Comparison of ENCODE assay signal across 19 cellular contexts in the genomic region with DNA sequence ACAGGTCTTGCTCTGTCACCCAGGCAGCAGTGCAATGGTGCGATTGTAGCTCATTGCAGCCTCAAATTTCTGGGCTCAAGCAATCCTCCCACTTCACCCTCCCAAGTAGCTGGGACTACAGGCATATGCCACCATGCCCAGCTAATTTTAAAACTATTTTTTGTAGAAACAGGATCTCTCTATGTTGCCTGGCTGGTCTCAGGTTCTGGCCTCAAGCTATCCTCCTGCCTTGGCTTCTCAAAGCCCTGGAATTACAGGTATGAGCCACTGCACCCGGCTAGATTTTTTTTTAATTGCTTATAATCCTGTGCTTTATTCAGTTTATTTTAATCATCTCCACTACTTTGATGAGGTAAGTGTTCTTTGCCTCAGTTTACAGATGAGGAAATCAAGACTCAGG.
DNase-seq lines count a peak whose midpoint lies in the region; ATAC-seq and TF ChIP-seq lines count a peak whose summit lies in the region.
"Had no signal": no experiment of that assay in that cellular context is flagged by ENCODE, and none has a peak within 500 bp of the region (broad histone marks: within the 10 kb centered on the region; RNA-seq: fewer than 3 reads in every experiment).

No MANE protein-coding gene starts in this region.

- no peak overlapping the region for H2AFZ ChIP-seq in trophoblast cell (ENCODE audit: insufficient read depth, low read length, poor library complexity)

- no peaks in the 10 kb centered on the region for H3K9me3 Mint-ChIP-seq in chondrocyte (ENCODE audit: low read depth)
- H3K9me3 Mint-ChIP-seq: CD4-positive, alpha-beta T cell; CD8-positive, alpha-beta T cell had no signal

- ATAC-seq in Right ventricle myocardium superior (ENCODE audit: poor library complexity): no peak
- no peak for ATAC-seq in right lobe of liver
- ATAC-seq in T-helper 17 cell: no peak
- ATAC-seq: CD8-positive, alpha-beta T cell had no signal

- no peak overlapping the region for H3K9ac ChIP-seq in trophoblast cell (ENCODE audit: low read length)
- H3K9ac ChIP-seq: BLaER1 treated with 17β-estradiol and CSF1 and Interleukin-3, amounts not matched to agents 10 nM and 100 nM had no signal

- WGBS in trophoblast cell (ENCODE audit: extremely low coverage, insufficient coverage, insufficient read length): no CpG with 5 or more reads among the region's 2 CpGs
- WGBS in right lobe of liver (ENCODE audit: insufficient coverage, low coverage, low lambda C conversion rate, missing lambda C conversion rate): 100% methylated on average over 2 of the region's 2 CpGs

- intact Hi-C loops in Right ventricle myocardium superior (cut with DNase I): no loop called here
- intact Hi-C loops in right lobe of liver (cut with DNase I): no loop called here

- peak overlapping the region; percentile 84 for H3K27ac ChIP-seq in cardiac muscle cell
- no peak overlapping the region for H3K27ac ChIP-seq in trophoblast cell (ENCODE audit: low read depth, low read length)
- no peak overlapping the region for H3K27ac ChIP-seq in right lobe of liver
- H3K27ac ChIP-seq: 22Rv1; A549; BLaER1 treated with 17β-estradiol and CSF1 and Interleukin-3, amounts not matched to agents 10 nM and 100 nM; C4-2B had no signal

- no peak overlapping the region for H4K91ac ChIP-seq in trophoblast cell (ENCODE audit: low read depth, low read length)

- H2BK120ac ChIP-seq in trophoblast cell (ENCODE audit: insufficient read depth, low read length, poor library complexity): no peak overlapping the region

- H3K4me3 Mint-ChIP-seq in T-helper 17 cell (no peak overlapping the region), chondrocyte (ENCODE audit: unreplicated experiment) (no peak overlapping the region)
- H3K4me3 Mint-ChIP-seq: B cell; CD4-positive, alpha-beta T cell; CD8-positive, alpha-beta T cell had no signal

- no peak overlapping the region for H2BK12ac ChIP-seq in trophoblast cell (ENCODE audit: low read length)

- H3K27ac Mint-ChIP-seq in T-helper 17 cell (no peak overlapping the region), chondrocyte (ENCODE audit: unreplicated experiment) (no peak overlapping the region)
- H3K27ac Mint-ChIP-seq: B cell; CD4-positive, alpha-beta T cell; CD8-positive, alpha-beta T cell had no signal

- H3K36me3 Mint-ChIP-seq in T-helper 17 cell (ENCODE audit: low read depth) (no peaks in the 10 kb centered on the region), chondrocyte (ENCODE audit: low read depth) (no peaks in the 10 kb centered on the region)
- H3K36me3 Mint-ChIP-seq: CD8-positive, alpha-beta T cell had no signal

- H3K23ac ChIP-seq in trophoblast cell (ENCODE audit: low read length): no peak overlapping the region

- H3K79me1 ChIP-seq in trophoblast cell (ENCODE audit: low read length): peaks cover 5% of the 10 kb centered on the region

- H3K4me3 ChIP-seq in cardiac muscle cell: no peak overlapping the region
- H3K4me3 ChIP-seq in epithelial cell of esophagus (ENCODE audit: low read length): no peak overlapping the region
- H3K4me3 ChIP-seq in trophoblast cell (ENCODE audit: low read depth, low read length): no peak overlapping the region
- no peak overlapping the region for H3K4me3 ChIP-seq in right lobe of liver
- H3K4me3 ChIP-seq: A549; BLaER1 treated with 17β-estradiol and CSF1 and Interleukin-3, amounts not matched to agents 10 nM and 100 nM had no signal

- no peak for TF ChIP-seq POLR2A in right lobe of liver (IDR thresholded peaks at IDR 0.05)

- H3K27me3 ChIP-seq in cardiac muscle cell (no peaks in the 10 kb centered on the region), trophoblast cell (ENCODE audit: insufficient read depth, low read length) (no peaks in the 10 kb centered on the region), right lobe of liver (no peaks in the 10 kb centered on the region)
- H3K27me3 ChIP-seq: BLaER1 treated with 17β-estradiol and CSF1 and Interleukin-3, amounts not matched to agents 10 nM and 100 nM had no signal

- no peak overlapping the region for H4K12ac ChIP-seq in trophoblast cell (ENCODE audit: low read depth, low read length)

- H3K4me2 ChIP-seq in trophoblast cell (ENCODE audit: low read length): no peak overlapping the region
- H3K4me2 ChIP-seq: A549; BLaER1 treated with 17β-estradiol and CSF1 and Interleukin-3, amounts not matched to agents 10 nM and 100 nM had no signal

- H3K4me1 Mint-ChIP-seq in T-helper 17 cell (peaks cover 5% of the 10 kb centered on the region), chondrocyte (ENCODE audit: low read depth) (no peaks in the 10 kb centered on the region)

- TF ChIP-seq CTCF in cardiac muscle cell (IDR thresholded peaks at IDR 0.05; ENCODE audit: low read depth, low read length): no peak
- no peak for TF ChIP-seq CTCF in epithelial cell of esophagus (IDR thresholded peaks at IDR 0.05; ENCODE audit: insufficient read depth, low read depth, low read length, missing control alignments)
- no peak for TF ChIP-seq CTCF in right lobe of liver (IDR thresholded peaks at IDR 0.05)
- TF ChIP-seq CTCF in chondrocyte (IDR thresholded peaks at IDR 0.05): no peak

- H3K36me3 ChIP-seq in cardiac muscle cell (no peaks in the 10 kb centered on the region), trophoblast cell (ENCODE audit: control insufficient read depth in 1 of 2, insufficient read depth in 2 of 2, low read length in 2 of 2) (no peaks in the 10 kb centered on the region), right lobe of liver (no peaks in the 10 kb centered on the region)
- H3K36me3 ChIP-seq: BLaER1 treated with 17β-estradiol and CSF1 and Interleukin-3, amounts not matched to agents 10 nM and 100 nM had no signal

- H3K4ac ChIP-seq in trophoblast cell (ENCODE audit: low read depth, low read length): no peak overlapping the region

- no peak overlapping the region for H3K14ac ChIP-seq in trophoblast cell (ENCODE audit: low read length)

- H3K79me2 ChIP-seq in trophoblast cell (ENCODE audit: control insufficient read depth, insufficient read depth, low read length, poor library complexity): peaks cover 2% of the 10 kb centered on the region

- H3K4me1 ChIP-seq in cardiac muscle cell (ENCODE audit: low read depth) (peaks cover 39% of the 10 kb centered on the region), trophoblast cell (ENCODE audit: control insufficient read depth in 1 of 2, insufficient read depth in 2 of 2, low read length in 2 of 2) (peaks cover 8 to 11% of the 10 kb centered on the region in 2 experiments), right lobe of liver (peaks cover 0 to 4% (median 0%) of the 10 kb centered on the region in 4 donors)
- H3K4me1 ChIP-seq: A549 had no signal

- H3K18ac ChIP-seq in trophoblast cell (ENCODE audit: low read length): no peak overlapping the region

- H2BK5ac ChIP-seq in trophoblast cell (ENCODE audit: low read depth, low read length, poor library complexity): no peak overlapping the region

- H3K9me3 ChIP-seq in cardiac muscle cell (ENCODE audit: low read depth): no peaks in the 10 kb centered on the region
- peaks cover 2% of the 10 kb centered on the region for H3K9me3 ChIP-seq in trophoblast cell (ENCODE audit: insufficient read depth, low read depth, low read length)
- no peaks in the 10 kb centered on the region for H3K9me3 ChIP-seq in right lobe of liver
- H3K9me3 ChIP-seq in T-helper 17 cell (ENCODE audit: control insufficient read depth, low read length, poor library complexity, severe bottlenecking): no peaks in the 10 kb centered on the region
- H3K9me3 ChIP-seq: A549; BLaER1 treated with 17β-estradiol and CSF1 and Interleukin-3, amounts not matched to agents 10 nM and 100 nM; Caco-2 had no signal

- no peak for DNase-seq in cardiac muscle cell (ENCODE audit: low read depth in 1 of 2, low spot score in 1 of 2)
- DNase-seq in Right ventricle myocardium superior: no peak
- DNase-seq in epithelial cell of esophagus (ENCODE audit: low read depth): peak; percentile 8
- peak; percentile 30 to 63 for DNase-seq in trophoblast cell
- DNase-seq in right lobe of liver: no peak
- no peak for DNase-seq in T-helper 17 cell
- no peak for DNase-seq in chondrocyte (ENCODE audit: low spot score)
- DNase-seq: AML-193; Caco-2; Calu3; CD4-positive, alpha-beta T cell; CD8-positive, alpha-beta T cell; DMS79 treated with DMSO at 0.1 percent for 48 hours; GF-D8 had no signal

- no peak overlapping the region for H2AK5ac ChIP-seq in trophoblast cell (ENCODE audit: low read length)

- H3K27me3 Mint-ChIP-seq in T-helper 17 cell (peaks cover 16% of the 10 kb centered on the region), chondrocyte (ENCODE audit: low read depth) (peaks cover 44% of the 10 kb centered on the region)

- no peak overlapping the region for H4K8ac ChIP-seq in trophoblast cell (ENCODE audit: low read depth, low read length)

Comparison
In these comparisons a context has a peak if more than half of its experiments do, and no peak if none do; other contexts are left out.
1. DNase-seq: peak in epithelial cell of esophagus (single experiment) and trophoblast cell (2 of 2); none in cardiac muscle cell (0 of 2), Right ventricle myocardium superior (single experiment), right lobe of liver (0 of 3), T-helper 17 cell (0 of 3) and chondrocyte (single experiment).